Comparison of ENCODE assay signal across 22 cellular contexts in genomic region chr12:74581439-74581838, GRCh38.
"Had no signal": no experiment of that assay in that cellular context is flagged by ENCODE, and none has a peak within 500 bp of the region (broad histone marks: within the 10 kb centered on the region; RNA-seq: fewer than 3 reads in every experiment).

No MANE protein-coding gene starts in this region.

- H3K36me3 ChIP-seq: colonic mucosa, esophagus squamous epithelium, gastroesophageal sphincter, heart left ventricle, left lung, lower lobe of right lung had no signal

- H3K27ac Mint-ChIP-seq: dendritic cell treated with granulocyte-macrophage colony-stimulating factor and Interleukin-4, amounts not matched to agents 40 ng/mL and 50 ng/mL, for 4 days; effector memory CD8-positive, alpha-beta T cell; naive thymus-derived CD4-positive, alpha-beta T cell had no signal

- H3K27ac ChIP-seq: colonic mucosa, epithelial cell of prostate, esophagus squamous epithelium, gastroesophageal sphincter, heart left ventricle, hepatocyte, left lung, lower lobe of right lung had no signal

- H3K9me3 Mint-ChIP-seq: dendritic cell treated with granulocyte-macrophage colony-stimulating factor and Interleukin-4, amounts not matched to agents 40 ng/mL and 50 ng/mL, for 4 days; effector memory CD8-positive, alpha-beta T cell; endodermal cell; naive thymus-derived CD4-positive, alpha-beta T cell had no signal

- H3K27me3 ChIP-seq: colonic mucosa, esophagus squamous epithelium, gastroesophageal sphincter, heart left ventricle, hepatocyte, left lung had no signal

- H3K79me2 ChIP-seq: hepatocyte had no signal

- H2AFZ ChIP-seq: hepatocyte had no signal

- H3K4me3 ChIP-seq: colonic mucosa, esophagus squamous epithelium, gastroesophageal sphincter, heart left ventricle, hepatocyte, left lung, lower lobe of right lung had no signal

- H3K4me1 Mint-ChIP-seq: naive thymus-derived CD4-positive, alpha-beta T cell had no signal

- DNase-seq: colonic mucosa; cortex of kidney; effector CD8-positive, alpha-beta T cell; effector memory CD8-positive, alpha-beta T cell; erythroblast; esophagus squamous epithelium; foreskin fibroblast; heart left ventricle; hypothalamus; left cardiac atrium; left lung; left ventricle myocardium superior; lower lobe of right lung; mesenchymal stem cell; midbrain; naive thymus-derived CD4-positive, alpha-beta T cell had no signal

- H3K36me3 Mint-ChIP-seq: naive thymus-derived CD4-positive, alpha-beta T cell had no signal

- H3K4me1 ChIP-seq: colonic mucosa, esophagus squamous epithelium, gastroesophageal sphincter, heart left ventricle, left lung, lower lobe of right lung had no signal

- H3K27me3 Mint-ChIP-seq: dendritic cell treated with granulocyte-macrophage colony-stimulating factor and Interleukin-4, amounts not matched to agents 40 ng/mL and 50 ng/mL, for 4 days had no signal

- H3K4me3 Mint-ChIP-seq: dendritic cell treated with granulocyte-macrophage colony-stimulating factor and Interleukin-4, amounts not matched to agents 40 ng/mL and 50 ng/mL, for 4 days; effector memory CD8-positive, alpha-beta T cell; endodermal cell; naive thymus-derived CD4-positive, alpha-beta T cell had no signal

- H3K9me3 ChIP-seq: colonic mucosa, esophagus squamous epithelium, gastroesophageal sphincter, heart left ventricle, left lung, lower lobe of right lung had no signal

- ATAC-seq: effector memory CD8-positive, alpha-beta T cell; esophagus mucosa; gastroesophageal sphincter; heart left ventricle; left cardiac atrium; left lung; left ventricle myocardium superior; lower lobe of right lung; naive thymus-derived CD4-positive, alpha-beta T cell had no signal

- H3K4me2 ChIP-seq: hepatocyte had no signal
